In the genomic region with DNA sequence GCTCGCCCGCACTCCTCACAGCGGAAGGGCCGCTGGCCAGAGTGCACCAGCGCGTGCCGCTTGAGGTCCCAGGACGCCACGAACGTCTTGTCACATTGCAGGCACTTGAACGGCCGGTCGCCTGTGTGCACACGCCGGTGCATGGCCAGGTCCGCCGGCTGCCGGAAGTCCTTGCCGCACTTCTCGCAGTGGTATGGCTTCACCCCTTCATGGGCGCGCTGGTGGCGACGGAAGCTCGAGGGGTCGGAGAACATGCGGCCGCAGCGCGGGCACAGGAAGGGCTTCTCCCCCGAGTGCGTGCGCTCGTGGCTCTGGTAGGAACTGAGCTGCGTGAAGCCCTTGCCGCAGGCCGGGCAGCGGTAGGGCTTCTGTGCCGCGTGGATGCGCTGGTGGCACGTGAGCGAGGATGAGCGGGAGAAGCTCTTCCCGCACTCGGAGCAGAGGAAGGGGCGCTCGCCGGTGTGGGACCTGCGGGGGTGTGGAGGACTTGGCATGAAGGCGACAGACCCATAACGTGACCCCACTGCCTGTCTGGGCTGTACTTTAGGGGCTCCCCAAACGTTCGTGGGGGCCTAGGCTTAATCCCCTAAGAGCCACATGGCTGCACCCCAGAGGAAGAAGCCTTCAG, we compare ENCODE assay signal across 20 cellular contexts. TPM values are rescaled to one million over a fixed set of nuclear protein-coding genes. Genes with fewer than 3 reads are reported as not detected.
DNase-seq lines count a peak whose midpoint lies in the region; ATAC-seq lines count a peak whose summit lies in the region.
"Had no signal": no experiment of that assay in that cellular context is flagged by ENCODE, and none has a peak within 500 bp of the region (broad histone marks: within the 10 kb centered on the region; RNA-seq: fewer than 3 reads in every experiment).

No MANE protein-coding gene starts in this region.

- CTCF ChIA-PET in activated naive CD4-positive, alpha-beta T cell treated with anti-CD3 and anti-CD28 coated beads, Interleukin-2, amount 10 ng/mL, durations not matched to agents 7 days and 5 days (lab: Charles Lee): no interaction called here

- peaks cover 33% of the 10 kb centered on the region for H3K79me1 ChIP-seq in mesenchymal stem cell (replicated peaks; ENCODE audit: low read length, poor library complexity, severe bottlenecking)

- no peak overlapping the region for H3K27ac ChIP-seq in mesenchymal stem cell (ENCODE audit: low read length, poor library complexity, severe bottlenecking)
- H3K27ac ChIP-seq: Peyer's patch had no signal

- H3K4me2 ChIP-seq in mesenchymal stem cell (ENCODE audit: low read length, poor library complexity, severe bottlenecking): no peak overlapping the region

- POLR2A ChIA-PET in naive thymus-derived CD8-positive, alpha-beta T cell (lab: Charles Lee): interaction anchor here (0.6 to 4.1 kb wide), 3 partner anchors 12 to 144 kb away, joined by 3 to 28 read pairs (median 3); a partner anchor contains a TSS

- H2BK12ac ChIP-seq in mesenchymal stem cell (ENCODE audit: low read length in 2 of 2): no peak overlapping the region

- H3K9me3 ChIP-seq in mesenchymal stem cell (ENCODE audit: control insufficient read depth, low read length): no peaks in the 10 kb centered on the region
- H3K9me3 ChIP-seq: Peyer's patch had no signal

- no peaks in the 10 kb centered on the region for H3K27me3 ChIP-seq in mesenchymal stem cell (ENCODE audit: control insufficient read depth in 1 of 2, insufficient read depth in 1 of 2, low read length in 2 of 2)
- H3K27me3 ChIP-seq: Peyer's patch had no signal

- H3K9ac ChIP-seq in mesenchymal stem cell (ENCODE audit: low read length): no peak overlapping the region

- no peak for ATAC-seq in naive thymus-derived CD8-positive, alpha-beta T cell
- ATAC-seq: CD8-positive, alpha-beta T cell; Right ventricle myocardium inferior had no signal

- H2BK5ac ChIP-seq in mesenchymal stem cell (ENCODE audit: low read depth, low read length, poor library complexity, severe bottlenecking): no peak overlapping the region

- no peak overlapping the region for H2AK5ac ChIP-seq in mesenchymal stem cell (ENCODE audit: low read length, severe bottlenecking)

- no peaks in the 10 kb centered on the region for H3K27me3 Mint-ChIP-seq in activated naive CD4-positive, alpha-beta T cell treated with anti-CD3 and anti-CD28 coated beads, Interleukin-2, amount 10 ng/mL, durations not matched to agents 7 days and 5 days
- H3K27me3 Mint-ChIP-seq in naive thymus-derived CD8-positive, alpha-beta T cell: no peaks in the 10 kb centered on the region

- no peak overlapping the region for H2BK120ac ChIP-seq in mesenchymal stem cell (ENCODE audit: low read depth, low read length)

- H3K4me1 Mint-ChIP-seq in activated naive CD4-positive, alpha-beta T cell treated with anti-CD3 and anti-CD28 coated beads, Interleukin-2, amount 10 ng/mL, durations not matched to agents 7 days and 5 days: peaks cover 40% of the 10 kb centered on the region
- peaks cover 20 to 46% (median 38%) of the 10 kb centered on the region in 4 donors for H3K4me1 Mint-ChIP-seq in naive thymus-derived CD8-positive, alpha-beta T cell

- H4K91ac ChIP-seq in mesenchymal stem cell (ENCODE audit: low read length): peak overlapping the region; percentile 67

- H3K36me3 Mint-ChIP-seq in activated naive CD4-positive, alpha-beta T cell treated with anti-CD3 and anti-CD28 coated beads, Interleukin-2, amount 10 ng/mL, durations not matched to agents 7 days and 5 days: peaks cover 46% of the 10 kb centered on the region
- H3K36me3 Mint-ChIP-seq in naive thymus-derived CD8-positive, alpha-beta T cell: peaks cover 0 to 22% (median 7%) of the 10 kb centered on the region in 3 donors

- 98% methylated on average over 54 of the region's 54 CpGs for WGBS in mesenchymal stem cell

- DNase-seq in activated naive CD4-positive, alpha-beta T cell treated with anti-CD3 and anti-CD28 coated beads, Interleukin-2, amount 10 ng/mL, durations not matched to agents 7 days and 5 days: no peak
- DNase-seq in activated naive CD4-positive, alpha-beta T cell (lab: John Stamatoyannopoulos, UW): no peak
- DNase-seq in mesenchymal stem cell (no peak), AG08395 (ENCODE audit: low spot score) (no peak), SIG-M5 (lab: John Stamatoyannopoulos, UW) (no peak)
- DNase-seq in naive thymus-derived CD8-positive, alpha-beta T cell: no peak
- DNase-seq: 8988T; AML-193; C1 segment of cervical spinal cord; Calu3; CD8-positive, alpha-beta T cell; DMS153; GOT3; Kasumi-1; NCI-H1417 treated with DMSO at 0.1 percent for 48 hours; NCI-H187; NCI-H446; NCI-H526; Peyer's patch had no signal

- H3K14ac ChIP-seq in mesenchymal stem cell (ENCODE audit: low read length in 2 of 2): no peak overlapping the region

- H2BK15ac ChIP-seq in mesenchymal stem cell (ENCODE audit: low read depth, poor library complexity, severe bottlenecking): no peak overlapping the region

- no peak overlapping the region for H3K4me3 Mint-ChIP-seq in activated naive CD4-positive, alpha-beta T cell treated with anti-CD3 and anti-CD28 coated beads, Interleukin-2, amount 10 ng/mL, durations not matched to agents 7 days and 5 days
- H3K4me3 Mint-ChIP-seq in naive thymus-derived CD8-positive, alpha-beta T cell: no peak overlapping the region
- H3K4me3 Mint-ChIP-seq: CD8-positive, alpha-beta T cell had no signal

- H2AFZ ChIP-seq in mesenchymal stem cell (ENCODE audit: low read depth, low read length): no peak overlapping the region

- H3K4me3 ChIP-seq in mesenchymal stem cell (ENCODE audit: insufficient read depth in 1 of 2, low read depth in 1 of 2, low read length in 2 of 2): peak overlapping the region in 1 of 2 experiments; percentile 35
- H3K4me3 ChIP-seq: Peyer's patch had no signal

- peaks cover 22% of the 10 kb centered on the region for H3K4me1 ChIP-seq in mesenchymal stem cell (ENCODE audit: control insufficient read depth, insufficient read depth, low read depth, low read length)

- peaks cover 46 to 52% of the 10 kb centered on the region in 2 experiments for H3K36me3 ChIP-seq in mesenchymal stem cell (ENCODE audit: control insufficient read depth in 1 of 2, insufficient read depth in 2 of 2, low read depth in 1 of 2, low read length in 2 of 2)

- no peak overlapping the region for H3K18ac ChIP-seq in mesenchymal stem cell (ENCODE audit: low read depth in 1 of 2, low read length in 2 of 2)

- H3K23ac ChIP-seq in mesenchymal stem cell (ENCODE audit: low read length in 2 of 2): no peak overlapping the region

- H3K9me3 Mint-ChIP-seq in activated naive CD4-positive, alpha-beta T cell treated with anti-CD3 and anti-CD28 coated beads, Interleukin-2, amount 10 ng/mL, durations not matched to agents 7 days and 5 days: no peaks in the 10 kb centered on the region
- no peaks in the 10 kb centered on the region for H3K9me3 Mint-ChIP-seq in naive thymus-derived CD8-positive, alpha-beta T cell
- H3K9me3 Mint-ChIP-seq: CD8-positive, alpha-beta T cell had no signal

- no peak overlapping the region for H3K4ac ChIP-seq in mesenchymal stem cell (ENCODE audit: low read depth in 1 of 2, low read length in 2 of 2)

- peak overlapping the region; percentile 47 for H4K8ac ChIP-seq in mesenchymal stem cell (ENCODE audit: low read length)

- peak overlapping the region; percentile 5 for H3K27ac Mint-ChIP-seq in activated naive CD4-positive, alpha-beta T cell treated with anti-CD3 and anti-CD28 coated beads, Interleukin-2, amount 10 ng/mL, durations not matched to agents 7 days and 5 days
- no peak overlapping the region for H3K27ac Mint-ChIP-seq in naive thymus-derived CD8-positive, alpha-beta T cell
- H3K27ac Mint-ChIP-seq: CD8-positive, alpha-beta T cell had no signal

RNA-seq across cellular contexts. Expression of a gene that starts 12.1 kb away (rescaled TPM):
- polyA plus RNA-seq in mesenchymal stem cell (2013, experiment 1 of 2): 11.3 TPM
- 12.2 TPM for polyA plus RNA-seq in mesenchymal stem cell (2013, experiment 2 of 2)
- total RNA-seq in naive thymus-derived CD8-positive, alpha-beta T cell: 10 to 100 TPM; 11.7 to 13.7 TPM
- polyA plus RNA-seq in naive thymus-derived CD8-positive, alpha-beta T cell: 1 to 10 TPM; 4.2 to 9.1 (median 7.5) TPM

RNA-seq across cellular contexts. Expression of a gene that starts 12.3 kb away (rescaled TPM):
- polyA plus RNA-seq in mesenchymal stem cell (2013, experiment 1 of 2): 6.5 TPM
- polyA plus RNA-seq in mesenchymal stem cell (2013, experiment 2 of 2): 5.2 TPM
- 10 to 100 TPM; 33.2 to 35.7 TPM for total RNA-seq in naive thymus-derived CD8-positive, alpha-beta T cell
- polyA plus RNA-seq in naive thymus-derived CD8-positive, alpha-beta T cell: 1 to 10 TPM; 2.8 to 9.1 (median 4.0) TPM

RNA-seq across cellular contexts. Expression of a gene that starts 26.8 kb away (rescaled TPM):
- 2.1 TPM for polyA plus RNA-seq in mesenchymal stem cell (2013, experiment 1 of 2)
- 2.1 TPM for polyA plus RNA-seq in mesenchymal stem cell (2013, experiment 2 of 2)
- total RNA-seq in naive thymus-derived CD8-positive, alpha-beta T cell: 10 to 100 TPM; 11.1 to 11.4 TPM
- under 1 TPM; 0.49 to 0.54 (median 0.51) TPM for polyA plus RNA-seq in naive thymus-derived CD8-positive, alpha-beta T cell

RNA-seq across cellular contexts. Expression of a gene that starts 28.6 kb away (rescaled TPM):
- 80.0 TPM for polyA plus RNA-seq in mesenchymal stem cell (2013, experiment 1 of 2)
- polyA plus RNA-seq in mesenchymal stem cell (2013, experiment 2 of 2): 81.0 TPM
- total RNA-seq in naive thymus-derived CD8-positive, alpha-beta T cell: 100 to 1,000 TPM in 1 of 2 experiments, 10 to 100 TPM in 1; 97.9 to 100 TPM
- 10 to 100 TPM; 23.2 to 31.3 (median 23.7) TPM for polyA plus RNA-seq in naive thymus-derived CD8-positive, alpha-beta T cell

RNA-seq across cellular contexts. Expression of a gene that starts 32.7 kb away (rescaled TPM):
- 237 TPM for polyA plus RNA-seq in mesenchymal stem cell (2013, experiment 1 of 2)
- polyA plus RNA-seq in mesenchymal stem cell (2013, experiment 2 of 2): 255 TPM
- 10 to 100 TPM; 42.0 to 47.8 TPM for total RNA-seq in naive thymus-derived CD8-positive, alpha-beta T cell
- 100 to 1,000 TPM in 1 of 3 donors, 10 to 100 TPM in 2; 98.2 to 109 (median 99.1) TPM for polyA plus RNA-seq in naive thymus-derived CD8-positive, alpha-beta T cell
